Comparison of ENCODE assay signal across 8 cellular contexts in genomic region chr16:85612191-85612800, GRCh38. TPM values are rescaled to one million over a fixed set of nuclear protein-coding genes. Genes with fewer than 3 reads are reported as not detected.
DNase-seq lines count a peak whose midpoint lies in the region; ATAC-seq and TF ChIP-seq lines count a peak whose summit lies in the region.

No MANE protein-coding gene starts in this region.

- peak overlapping the region; percentile 74 to 82 for H3K4me3 Mint-ChIP-seq in activated T-cell treated with anti-CD3 and anti-CD28 coated beads, Interleukin-2, amount 50 U/mL, for 72 hours

- H3K4me1 Mint-ChIP-seq in activated T-cell treated with anti-CD3 and anti-CD28 coated beads, Interleukin-2, amount 50 U/mL, for 72 hours (ENCODE audit: low read depth) = peaks cover 48% of the 10 kb centered on the region

- peak; percentile 6 for ATAC-seq in activated T-cell treated with anti-CD3 and anti-CD28 coated beads, Interleukin-2, amount 50 U/mL, for 72 hours (replicated peaks in 1 of 2)
- ATAC-seq in omental fat pad (ENCODE audit: low FRiP score) (peak; percentile 54), GM21515 (IDR thresholded peaks at IDR 0.05; ENCODE audit: unreplicated experiment) (no peak), HG03108 (IDR thresholded peaks at IDR 0.05; ENCODE audit: unreplicated experiment) (no peak)

- DNase-seq in AG09309 (ENCODE audit: low read depth) (peak; percentile 66), GM12865 (ENCODE audit: low read depth) (peak; percentile 44), NCI-H510A (lab: John Stamatoyannopoulos, UW) (peak; percentile 89), germinal center (ENCODE audit: low spot score) (peak; percentile 51), omental fat pad (ENCODE audit: low spot score) (no peak)
- DNase-seq in activated T-cell treated with anti-CD3 and anti-CD28 coated beads, Interleukin-2, amount 50 U/mL, for 72 hours = peak; percentile 40 to 53

- H3K27ac Mint-ChIP-seq in activated T-cell treated with anti-CD3 and anti-CD28 coated beads, Interleukin-2, amount 50 U/mL, for 72 hours = no peak overlapping the region

- no peaks in the 10 kb centered on the region for H3K36me3 Mint-ChIP-seq in activated T-cell treated with anti-CD3 and anti-CD28 coated beads, Interleukin-2, amount 50 U/mL, for 72 hours (ENCODE audit: insufficient read depth in 2 of 2)

- no peaks in the 10 kb centered on the region for H3K9me3 Mint-ChIP-seq in activated T-cell treated with anti-CD3 and anti-CD28 coated beads, Interleukin-2, amount 50 U/mL, for 72 hours

- no peaks in the 10 kb centered on the region for H3K27me3 Mint-ChIP-seq in activated T-cell treated with anti-CD3 and anti-CD28 coated beads, Interleukin-2, amount 50 U/mL, for 72 hours (ENCODE audit: low read depth)

- TF ChIP-seq CTCF in AG09309 (IDR thresholded peaks at IDR 0.05; ENCODE audit: control insufficient read depth, insufficient read depth, low read depth, low read length, missing control alignments) (no peak), GM12865 (IDR thresholded peaks at IDR 0.05; ENCODE audit: insufficient read depth, low read depth, low read length, missing control alignments) (no peak), omental fat pad (IDR thresholded peaks at IDR 0.05) (no peak)

- H3K4me3 ChIP-seq in AG09309 (ENCODE audit: control insufficient read depth, low read depth, low read length) = peak overlapping the region; percentile 57
- peak overlapping the region; percentile 78 for H3K4me3 ChIP-seq in GM12865 (ENCODE audit: low read depth, low read length)

RNA-seq across cellular contexts. Expression of gene GSE1, which starts 0.8 kb away (rescaled TPM):
- 10 to 100 TPM; 26.7 to 30.9 TPM for total RNA-seq in activated T-cell treated with anti-CD3 and anti-CD28 coated beads, Interleukin-2, amount 50 U/mL, for 72 hours
- total RNA-seq in omental fat pad = 100 to 1,000 TPM in 2 of 4 donors, 10 to 100 TPM in 2; 50.9 to 181 (median 90.9) TPM

Comparison
In these comparisons a context has a peak if more than half of its experiments do, and no peak if none do; other contexts are left out.
1. ATAC-seq: peak in activated T-cell treated with anti-CD3 and anti-CD28 coated beads, Interleukin-2, amount 50 U/mL, for 72 hours (2 of 2) and omental fat pad (single experiment); none in GM21515 (single experiment) and HG03108 (single experiment).